Comparison of ENCODE assay signal across 8 cellular contexts in genomic region chr1:228085287-228085926, GRCh38. TPM values are rescaled to one million over a fixed set of nuclear protein-coding genes. Genes with fewer than 3 reads are reported as not detected.
DNase-seq lines count a peak whose midpoint lies in the region; ATAC-seq and TF ChIP-seq lines count a peak whose summit lies in the region.

No MANE protein-coding gene starts in this region.

- peak overlapping the region; percentile 94 for H3K4me3 Mint-ChIP-seq in T-helper 1 cell treated with Interleukin-12 subunit alpha and Interleukin-12 subunit beta and Interleukin-4 antibody, amounts not matched to agents 30 μg/mL and 1 μg/mL, for 36 hours
- peak overlapping the region; percentile 93 for H3K4me3 Mint-ChIP-seq in activated B cell treated with CpG ODN at 0.5 μM for 24 hours

- DNase-seq in T-helper 1 cell = no peak
- DNase-seq in activated B cell treated with CpG ODN at 0.5 μM for 24 hours = no peak
- DNase-seq in heart right ventricle = no peak
- DNase-seq in spleen = peak; percentile 66
- no peak for DNase-seq in DMS79 (lab: John Stamatoyannopoulos, UW)
- no peak for DNase-seq in NCI-H69 (lab: John Stamatoyannopoulos, UW)

- no peaks in the 10 kb centered on the region for H3K27me3 Mint-ChIP-seq in T-helper 1 cell treated with Interleukin-12 subunit alpha and Interleukin-12 subunit beta and Interleukin-4 antibody, amounts not matched to agents 30 μg/mL and 1 μg/mL, for 36 hours (ENCODE audit: low read depth)
- no peaks in the 10 kb centered on the region for H3K27me3 Mint-ChIP-seq in activated B cell treated with CpG ODN at 0.5 μM for 24 hours

- peak overlapping the region; percentile 92 for H3K27ac Mint-ChIP-seq in T-helper 1 cell treated with Interleukin-12 subunit alpha and Interleukin-12 subunit beta and Interleukin-4 antibody, amounts not matched to agents 30 μg/mL and 1 μg/mL, for 36 hours
- H3K27ac Mint-ChIP-seq in activated B cell treated with CpG ODN at 0.5 μM for 24 hours = peak overlapping the region; percentile 42

- intact Hi-C loops in activated B cell treated with CpG ODN at 0.5 μM for 24 hours (cut with micrococcal nuclease) = loop anchor here (10.0 kb wide), 1 partner anchor 1419 kb away; the partner anchor contains the start of gene NUP133
- intact Hi-C loops in heart right ventricle (cut with DNase I) = no loop called here
- intact Hi-C loops in spleen (cut with DNase I; ENCODE audit: low total_unique reads) = no loop called here

- peak in 1 of 3 donors; percentile 5 for TF ChIP-seq POLR2A in spleen (IDR thresholded peaks at IDR 0.05)

- POLR2A ChIA-PET in activated B cell treated with CpG ODN at 0.5 μM for 24 hours (lab: Charles Lee) = no interaction called here

- H3K9me3 ChIP-seq in heart right ventricle (no peaks in the 10 kb centered on the region), spleen (no peaks in the 10 kb centered on the region)

- peaks cover 61% of the 10 kb centered on the region for H3K4me1 Mint-ChIP-seq in T-helper 1 cell treated with Interleukin-12 subunit alpha and Interleukin-12 subunit beta and Interleukin-4 antibody, amounts not matched to agents 30 μg/mL and 1 μg/mL, for 36 hours (ENCODE audit: low read depth)
- H3K4me1 Mint-ChIP-seq in activated B cell treated with CpG ODN at 0.5 μM for 24 hours = peaks cover 76% of the 10 kb centered on the region

- peaks cover 38% of the 10 kb centered on the region for H3K36me3 Mint-ChIP-seq in T-helper 1 cell treated with Interleukin-12 subunit alpha and Interleukin-12 subunit beta and Interleukin-4 antibody, amounts not matched to agents 30 μg/mL and 1 μg/mL, for 36 hours (ENCODE audit: low read depth)
- H3K36me3 Mint-ChIP-seq in activated B cell treated with CpG ODN at 0.5 μM for 24 hours (ENCODE audit: low read depth) = peaks cover 36% of the 10 kb centered on the region

- H3K36me3 ChIP-seq in heart right ventricle (peaks cover 0 to 10% (median 0%) of the 10 kb centered on the region in 9 donors), spleen (peaks cover 0 to 35% (median 4%) of the 10 kb centered on the region in 6 donors)

- H3K27me3 ChIP-seq in heart right ventricle (no peaks in the 10 kb centered on the region), spleen (replicated peaks in 1 of 7) (no peaks in the 10 kb centered on the region)

- H3K4me1 ChIP-seq in heart right ventricle (peaks cover 51 to 84% (median 80%) of the 10 kb centered on the region in 9 donors), spleen (peaks cover 71 to 89% (median 85%) of the 10 kb centered on the region in 6 donors)

- CTCF ChIA-PET in activated B cell treated with CpG ODN at 0.5 μM for 24 hours (lab: Charles Lee) = no interaction called here

- ATAC-seq in activated B cell treated with CpG ODN at 0.5 μM for 24 hours (ENCODE audit: low read depth) (no peak), heart right ventricle (peak in 4 of 8 donors; percentile 7 to 12 (median 8)), HG03039 (IDR thresholded peaks at IDR 0.05; ENCODE audit: unreplicated experiment) (no peak)

- H3K27ac ChIP-seq in heart right ventricle = peak overlapping the region in 9 of 10 donors; percentile 29 to 100 (median 99)
- peak overlapping the region in 7 of 8 donors; percentile 61 to 100 (median 99) for H3K27ac ChIP-seq in spleen

- H3K4me3 ChIP-seq in heart right ventricle = peak overlapping the region in 8 of 10 donors; percentile 10 to 100 (median 92)
- H3K4me3 ChIP-seq in spleen = peak overlapping the region in 6 of 8 donors; percentile 85 to 95 (median 90)

- TF ChIP-seq CTCF in activated B cell treated with CpG ODN at 0.5 μM for 24 hours (IDR thresholded peaks at IDR 0.05) (no peak), heart right ventricle (IDR thresholded peaks at IDR 0.05) (no peak), spleen (IDR thresholded peaks at IDR 0.05 in 8 of 11, conservative IDR thresholded peaks at IDR 0.05 in 3 of 11) (no peak)

- 19 to 24% methylated on average over 6 of the region's 6 CpGs for WGBS in heart right ventricle, 2 donors
- WGBS in spleen, 5 donors = 40 to 68% (median 52%) methylated on average over 6 of the region's 6 CpGs

- H3K9me3 Mint-ChIP-seq in T-helper 1 cell treated with Interleukin-12 subunit alpha and Interleukin-12 subunit beta and Interleukin-4 antibody, amounts not matched to agents 30 μg/mL and 1 μg/mL, for 36 hours = no peaks in the 10 kb centered on the region
- no peaks in the 10 kb centered on the region for H3K9me3 Mint-ChIP-seq in activated B cell treated with CpG ODN at 0.5 μM for 24 hours

RNA-seq across cellular contexts. Expression of gene ARF1, which starts 2.9 kb away (rescaled TPM):
- total RNA-seq in activated B cell treated with CpG ODN at 0.5 μM for 24 hours = 209 and 213 TPM in 2 replicates
- 100 to 1,000 TPM; 262 to 372 (median 338) TPM for total RNA-seq in heart right ventricle
- 100 to 1,000 TPM; 204 to 498 TPM for polyA plus RNA-seq in heart right ventricle
- total RNA-seq in spleen = 100 to 1,000 TPM; 302 to 387 (median 338) TPM
- 100 to 1,000 TPM; 150 to 282 (median 231) TPM for polyA plus RNA-seq in spleen

RNA-seq across cellular contexts. Expression of gene C1orf35, which starts 17.7 kb away (rescaled TPM):
- total RNA-seq in activated B cell treated with CpG ODN at 0.5 μM for 24 hours = 11.9 and 13.3 TPM in 2 replicates
- total RNA-seq in heart right ventricle = 10 to 100 TPM in 1 of 10 donors, 1 to 10 TPM in 9; 5.6 to 10.6 (median 6.3) TPM
- polyA plus RNA-seq in heart right ventricle = 10 to 100 TPM; 11.3 to 15.7 TPM
- 10 to 100 TPM in 6 of 7 donors, 1 to 10 TPM in 1; 7.3 to 14.2 (median 11.9) TPM for total RNA-seq in spleen
- polyA plus RNA-seq in spleen = 10 to 100 TPM; 18.7 to 23.4 (median 21.7) TPM

RNA-seq across cellular contexts. Expression of gene MRPL55, which starts 23.7 kb away (rescaled TPM):
- 34.0 and 34.3 TPM in 2 replicates for total RNA-seq in activated B cell treated with CpG ODN at 0.5 μM for 24 hours
- total RNA-seq in heart right ventricle = 10 to 100 TPM; 38.0 to 65.2 (median 46.3) TPM
- 100 to 1,000 TPM; 113 to 174 TPM for polyA plus RNA-seq in heart right ventricle
- 100 to 1,000 TPM in 1 of 7 donors, 10 to 100 TPM in 6; 32.3 to 103 (median 39.0) TPM for total RNA-seq in spleen
- polyA plus RNA-seq in spleen = 100 to 1,000 TPM in 2 of 3 donors, 10 to 100 TPM in 1; 95.2 to 114 (median 111) TPM

RNA-seq across cellular contexts. Expression of gene GUK1, which starts 54.7 kb away (rescaled TPM):
- total RNA-seq in activated B cell treated with CpG ODN at 0.5 μM for 24 hours (104 and 119 TPM in 2 replicates), heart right ventricle (100 to 1,000 TPM; 121 to 207 (median 159) TPM), spleen (100 to 1,000 TPM; 167 to 218 (median 186) TPM)
- polyA plus RNA-seq in heart right ventricle (100 to 1,000 TPM; 275 to 474 TPM), spleen (100 to 1,000 TPM; 279 to 499 (median 316) TPM)
